ENCODE assay signal across 14 cellular contexts in the genomic region with DNA sequence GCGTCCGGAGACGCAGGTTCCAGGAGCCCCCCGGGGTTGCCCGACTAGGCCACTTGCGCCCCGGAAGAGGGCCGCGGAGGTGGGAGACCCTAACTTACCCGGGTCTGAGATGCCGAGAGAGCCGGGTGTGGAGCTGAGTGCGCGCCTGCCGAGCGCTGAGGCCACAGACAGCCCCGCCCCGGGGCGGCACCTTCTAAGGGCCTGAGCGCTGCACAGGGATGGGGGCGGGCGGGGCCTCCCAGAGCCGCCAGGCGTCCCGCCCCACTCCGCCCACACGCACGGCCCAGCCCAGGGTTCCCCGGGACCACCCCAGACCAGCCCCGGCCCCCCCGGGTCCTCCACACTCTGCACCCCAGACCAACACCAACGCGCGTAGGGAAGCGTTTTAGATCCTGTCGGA. TPM values are rescaled to one million over a fixed set of nuclear protein-coding genes. Genes with fewer than 3 reads are reported as not detected.
DNase-seq lines count a peak whose midpoint lies in the region; ATAC-seq, FAIRE-seq and TF ChIP-seq lines count a peak whose summit lies in the region.
"Not testable (repeated sequence)": the region's sequence is repeated elsewhere in the genome, so short reads cannot be mapped to it uniquely, and the experiment has no call there.
"Had no signal": no experiment of that assay in that cellular context is flagged by ENCODE, and none has a peak within 500 bp of the region (broad histone marks: within the 10 kb centered on the region; RNA-seq: fewer than 3 reads in every experiment).

No MANE protein-coding gene starts in this region.

- not testable (repeated sequence) for TF ChIP-seq CTCF in A549 (IDR thresholded peaks at IDR 0.05); RWPE2 (IDR thresholded peaks at IDR 0.05; ENCODE audit: poor library complexity, severe bottlenecking); foreskin keratinocyte (conservative IDR thresholded peaks at IDR 0.05); heart right ventricle (IDR thresholded peaks at IDR 0.05); mucosa of descending colon (IDR thresholded peaks at IDR 0.05); upper lobe of right lung (IDR thresholded peaks at IDR 0.05)

- no CpG with 5 or more reads among the region's 36 CpGs for WGBS in A549 (ENCODE audit: missing lambda C conversion rate)
- WGBS in heart right ventricle, 2 donors, result no CpG with 5 or more reads among the region's 36 CpGs

- H3K4me2 ChIP-seq in A549, result not testable (repeated sequence)

- CTCF ChIA-PET in A549 (lab: Yijun Ruan, JAX), result not testable (repeated sequence)

- H3K4me3 ChIP-seq in A549; RWPE2 (ENCODE audit: severe bottlenecking); heart right ventricle; mucosa of descending colon; upper lobe of right lung: not testable (repeated sequence)

- H3K9me3 ChIP-seq in A549; RWPE2 (ENCODE audit: severe bottlenecking); heart right ventricle; mucosa of descending colon; upper lobe of right lung: not testable (repeated sequence)

- intact Hi-C loops in heart right ventricle (cut with DNase I); left colon (cut with DNase I, micrococcal nuclease); mucosa of descending colon (cut with DNase I, micrococcal nuclease); upper lobe of right lung (cut with DNase I): not testable (repeated sequence)

- FAIRE-seq in A549 (lab: Jason Lieb, UNC), result not testable (repeated sequence)

- POLR2A ChIA-PET in A549 (lab: Yijun Ruan, JAX), result not testable (repeated sequence)

- ATAC-seq in A549, result peak; percentile 77 to 84
- peak; percentile 63 for ATAC-seq in RWPE2 (ENCODE audit: low read depth)
- ATAC-seq in foreskin keratinocyte, result peak; percentile 44
- peak; percentile 75 to 97 (median 90) for ATAC-seq in heart right ventricle
- ATAC-seq in left colon, result peak; percentile 59
- ATAC-seq in mucosa of descending colon, result peak; percentile 31
- ATAC-seq in upper lobe of right lung, result peak; percentile 77

- not testable (repeated sequence) for DNase-seq in A549 (ENCODE audit: low read depth in 1 of 2, low spot score in 1 of 2); RWPE2 (ENCODE audit: low spot score); foreskin keratinocyte; heart right ventricle; left colon; mucosa of descending colon; upper lobe of right lung

- TF ChIP-seq EP300 in A549 (IDR thresholded peaks at IDR 0.05), result not testable (repeated sequence)

- not testable (repeated sequence) for H3K4me1 ChIP-seq in A549; RWPE2 (ENCODE audit: insufficient read depth, poor library complexity, severe bottlenecking); foreskin keratinocyte; heart right ventricle; mucosa of descending colon (ENCODE audit: low read depth); upper lobe of right lung

- not testable (repeated sequence) for TF ChIP-seq RAD21 in A549 (conservative IDR thresholded peaks at IDR 0.05 in 1 of 2, IDR thresholded peaks at IDR 0.05 in 1 of 2)

- not testable (repeated sequence) for H3K27me3 ChIP-seq in RWPE2 (ENCODE audit: insufficient read depth, poor library complexity, severe bottlenecking); foreskin keratinocyte; heart right ventricle; upper lobe of right lung

- not testable (repeated sequence) for H3K36me3 ChIP-seq in RWPE2 (ENCODE audit: low read depth); heart right ventricle; mucosa of descending colon (ENCODE audit: low read depth); upper lobe of right lung

- H3K27ac ChIP-seq in A549; RWPE2 (ENCODE audit: poor library complexity, severe bottlenecking); foreskin keratinocyte; heart right ventricle; upper lobe of right lung: not testable (repeated sequence)

- TF ChIP-seq POLR2A in A549 (IDR thresholded peaks at IDR 0.05; ENCODE audit: low read length), result not testable (repeated sequence)

RNA-seq across cellular contexts. Expression of a gene that starts 35.7 kb away (rescaled TPM):
- polyA plus RNA-seq in A549 (2011; rRNA removed) (not detected in 2 replicates), A549 (2017; fragmentation: RNase III; extraction: RNeasy Plus Mini Kit Qiagen cat#74134 plus additional on column Dnase treatment) (not detected in 3 replicates), foreskin keratinocyte (not detected in 2 replicates), heart right ventricle (not detected)
- polyA plus RNA-seq in A549 (2012; cell fraction: cytosol; rRNA removed), result not detected in 2 replicates
- not detected in 2 replicates for polyA plus RNA-seq in A549 (2012; cell fraction: nucleus; rRNA removed)
- polyA minus RNA-seq in A549 (2011; rRNA and poly(A)+ RNA removed), result not detected in 2 replicates
- total RNA-seq in foreskin keratinocyte (not detected in 2 replicates), heart right ventricle (under 1 TPM in 1 of 10 donors, not detected in 9; 0.30 TPM), left colon (not detected), mucosa of descending colon (not detected), upper lobe of right lung (not detected)
- total RNA-seq: A673; CD4-positive, alpha-beta memory T cell; Daoy; GM23248; HT-29 had no signal
- polyA plus RNA-seq: AG04450; CD14-positive monocyte; CD4-positive, alpha-beta memory T cell; GM23248 had no signal

RNA-seq across cellular contexts. Expression of a gene that starts 52.6 kb away (rescaled TPM):
- polyA plus RNA-seq in A549 (2011; rRNA removed) (0.08 and 0.17 TPM in 2 replicates), A549 (2017; fragmentation: RNase III; extraction: RNeasy Plus Mini Kit Qiagen cat#74134 plus additional on column Dnase treatment) (0.04 to 0.05 TPM in 2 of 3 replicates, not detected in the other), foreskin keratinocyte (0.02 and 0.08 TPM in 2 replicates), heart right ventricle (1 to 10 TPM in 1 of 2 donors, under 1 TPM in 1; 0.75 to 2.4 TPM)
- polyA plus RNA-seq in A549 (2012; cell fraction: cytosol; rRNA removed), result 0.03 and 0.13 TPM in 2 replicates
- polyA plus RNA-seq in A549 (2012; cell fraction: nucleus; rRNA removed), result 0.13 and 0.16 TPM in 2 replicates
- 0.08 and 0.10 TPM in 2 replicates for polyA minus RNA-seq in A549 (2011; rRNA and poly(A)+ RNA removed)
- total RNA-seq in foreskin keratinocyte (0.11 TPM in 1 of 2 replicates, not detected in the other), heart right ventricle (10 to 100 TPM in 2 of 10 donors, 1 to 10 TPM in 8; 4.7 to 15.5 (median 7.5) TPM), left colon (1 to 10 TPM in 1 of 2 donors, under 1 TPM in 1; 0.59 to 1.2 TPM), mucosa of descending colon (1 to 10 TPM in 1 of 3 donors, under 1 TPM in 2; 0.32 to 1.4 (median 0.55) TPM), upper lobe of right lung (13.6 TPM)
- polyA plus RNA-seq: GM23248 had no signal

Comparison
In these comparisons a context has a peak if more than half of its experiments do, and no peak if none do; other contexts are left out.
1. ATAC-seq: peak in every context shown above with its lines; median percentile 90 in heart right ventricle; 80 in A549; 77 in upper lobe of right lung; 63 in RWPE2; 59 in left colon; 44 in foreskin keratinocyte; 31 in mucosa of descending colon.